11 cellular contexts compared by ENCODE assay signal in the genomic region with DNA sequence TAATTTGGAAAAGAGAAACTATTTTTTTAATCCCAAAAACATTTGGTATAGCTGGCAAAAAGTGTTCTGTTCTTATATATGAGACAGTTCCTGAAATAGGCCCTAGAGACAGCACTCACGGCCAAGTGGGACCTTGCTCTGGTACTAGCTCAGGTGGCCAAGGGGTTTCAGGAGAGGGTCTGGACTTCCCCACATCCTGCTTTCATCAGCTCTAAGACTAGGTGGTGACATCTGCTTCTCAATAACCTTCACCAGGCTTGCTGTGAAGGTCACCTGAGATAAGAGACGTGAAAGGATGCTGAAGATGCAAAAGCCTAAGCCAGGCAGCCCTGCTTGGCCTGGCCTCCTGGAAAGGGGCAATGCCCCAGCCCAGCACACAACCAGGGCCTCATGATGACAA. TPM values are rescaled to one million over a fixed set of nuclear protein-coding genes. Genes with fewer than 3 reads are reported as not detected.
"Had no signal": no experiment of that assay in that cellular context is flagged by ENCODE, and none has a peak within 500 bp of the region (broad histone marks: within the 10 kb centered on the region; RNA-seq: fewer than 3 reads in every experiment).

No MANE protein-coding gene starts in this region.

- H3K27ac Mint-ChIP-seq: GM23338, HFFc6 had no signal

- H3K4me3 ChIP-seq: GM23248, GM23338, HAP-1 had no signal

- H3K4me3 Mint-ChIP-seq: GM23338, H9, HFFc6 had no signal

- H3K27ac ChIP-seq: GM23248 had no signal

- H3K9ac ChIP-seq: GM23248 had no signal

- FAIRE-seq: H1, H54 had no signal

- H3K9me3 ChIP-seq: HAP-1 had no signal

- ATAC-seq: GM23338, HCT116 had no signal

- H3K4me2 ChIP-seq: GM23338 had no signal

- H3K9me3 Mint-ChIP-seq: HFFc6 had no signal

- DNase-seq: GM23248, GOT3, H7, H9, HCEC 1CT, HFFc6 had no signal

- H2AFZ ChIP-seq: GM23248, GM23338 had no signal

RNA-seq across cellular contexts. Expression of a gene that starts 58.4 kb away (rescaled TPM):
- total RNA-seq: GM23248, HFFc6 had no signal
- polyA plus RNA-seq: GM23248 had no signal
